Comparison of ENCODE assay signal across 8 cellular contexts in the genomic region with DNA sequence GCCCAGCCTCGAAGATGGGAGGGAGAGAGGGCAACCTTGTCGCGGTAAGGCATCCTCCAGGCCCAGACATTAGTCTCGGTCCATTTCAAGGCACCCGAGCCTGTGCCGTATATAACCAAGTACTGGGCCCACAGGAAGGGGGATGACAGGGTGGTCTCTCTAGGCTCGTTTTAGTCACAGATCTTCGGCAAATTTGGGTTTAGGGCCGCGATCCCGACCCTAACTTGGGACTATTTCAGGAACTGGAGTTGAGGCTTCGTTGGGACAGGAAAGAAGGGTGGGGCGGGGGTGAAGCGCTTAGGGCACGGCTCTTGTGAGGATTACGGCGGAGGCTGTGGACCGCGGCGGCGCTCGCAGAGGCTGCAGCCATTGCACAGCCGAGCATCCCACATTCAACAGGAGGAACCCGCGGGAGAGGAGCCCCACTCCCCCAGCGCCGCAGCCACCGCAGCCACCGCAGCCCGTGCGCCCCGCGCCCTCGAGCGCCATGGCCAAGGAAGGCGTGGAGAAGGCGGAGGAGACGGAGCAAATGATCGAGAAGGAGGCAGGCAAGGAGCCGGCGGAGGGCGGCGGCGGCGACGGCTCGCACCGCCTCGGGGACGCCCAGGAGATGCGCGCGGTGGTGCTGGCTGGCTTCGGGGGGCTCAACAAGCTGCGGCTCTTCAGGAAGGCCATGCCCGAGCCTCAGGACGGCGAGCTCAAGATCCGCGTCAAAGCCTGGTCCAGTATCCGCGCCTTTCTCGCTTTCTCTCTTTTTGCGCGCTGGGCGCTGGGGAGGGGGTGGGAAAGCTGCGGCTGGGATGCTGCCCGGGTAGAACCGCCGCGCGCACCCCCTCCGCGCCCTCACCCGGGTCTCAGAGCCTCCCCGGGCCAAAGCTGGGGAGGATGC. TPM values are rescaled to one million over a fixed set of nuclear protein-coding genes. Genes with fewer than 3 reads are reported as not detected.
DNase-seq lines count a peak whose midpoint lies in the region; ATAC-seq and TF ChIP-seq lines count a peak whose summit lies in the region.

A gene with protein sequence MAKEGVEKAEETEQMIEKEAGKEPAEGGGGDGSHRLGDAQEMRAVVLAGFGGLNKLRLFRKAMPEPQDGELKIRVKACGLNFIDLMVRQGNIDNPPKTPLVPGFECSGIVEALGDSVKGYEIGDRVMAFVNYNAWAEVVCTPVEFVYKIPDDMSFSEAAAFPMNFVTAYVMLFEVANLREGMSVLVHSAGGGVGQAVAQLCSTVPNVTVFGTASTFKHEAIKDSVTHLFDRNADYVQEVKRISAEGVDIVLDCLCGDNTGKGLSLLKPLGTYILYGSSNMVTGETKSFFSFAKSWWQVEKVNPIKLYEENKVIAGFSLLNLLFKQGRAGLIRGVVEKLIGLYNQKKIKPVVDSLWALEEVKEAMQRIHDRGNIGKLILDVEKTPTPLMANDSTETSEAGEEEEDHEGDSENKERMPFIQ (plus strand): TSS at position 369 of the 889 bp plus-strand sequence. CDS start 119 bp downstream, at position 488.

- peaks cover 8% of the 10 kb centered on the region for H3K4me1 Mint-ChIP-seq in CD14-positive monocyte
- H3K4me1 Mint-ChIP-seq in T-helper 2 cell treated with Interferon-gamma antibody and Interleukin-4, amounts not matched to agents 5 μg/mL and 100 μg/mL, for 36 hours (ENCODE audit: low read depth) = peaks cover 2% of the 10 kb centered on the region

- H3K4me1 ChIP-seq in esophagus (ENCODE audit: control insufficient read depth in 2 of 2, insufficient read depth in 2 of 2, low read length in 1 of 2) = peaks cover 0 to 3% of the 10 kb centered on the region in 2 donors
- peaks cover 11 to 17% (median 15%) of the 10 kb centered on the region in 4 donors for H3K4me1 ChIP-seq in upper lobe of left lung

- H3K27ac Mint-ChIP-seq in CD14-positive monocyte = peak within 1 kb of the TSS in 1 of 7 donors; percentile 73
- no peak within 1 kb of the TSS for H3K27ac Mint-ChIP-seq in T-helper 2 cell treated with Interferon-gamma antibody and Interleukin-4, amounts not matched to agents 5 μg/mL and 100 μg/mL, for 36 hours

- no peak for TF ChIP-seq EP300 in upper lobe of left lung (IDR thresholded peaks at IDR 0.05)

- ATAC-seq in GM21390 (IDR thresholded peaks at IDR 0.05; ENCODE audit: unreplicated experiment) = peak; percentile 54
- ATAC-seq in upper lobe of left lung (ENCODE audit: low FRiP score in 2 of 2) = peak in 1 of 2 donors; percentile 84

- peaks cover 0 to 10% of the 10 kb centered on the region in 2 donors for H3K27me3 ChIP-seq in esophagus (ENCODE audit: control insufficient read depth in 1 of 2, insufficient read depth in 2 of 2, low read length in 2 of 2)
- H3K27me3 ChIP-seq in upper lobe of left lung = peaks cover 0 to 24% (median 12%) of the 10 kb centered on the region in 4 donors

- H3K27me3 Mint-ChIP-seq in CD14-positive monocyte (ENCODE audit: low read depth in 3 of 3) = peaks cover 49 to 61% (median 54%) of the 10 kb centered on the region in 3 donors
- H3K27me3 Mint-ChIP-seq in T-helper 2 cell treated with Interferon-gamma antibody and Interleukin-4, amounts not matched to agents 5 μg/mL and 100 μg/mL, for 36 hours (ENCODE audit: low read depth) = peaks cover 55% of the 10 kb centered on the region

- H3K27ac ChIP-seq in esophagus (ENCODE audit: low read depth in 2 of 2, low read length in 1 of 2) = no peak within 1 kb of the TSS
- no peak within 1 kb of the TSS for H3K27ac ChIP-seq in upper lobe of left lung

- intact Hi-C loops in CD14-positive monocyte (cut with micrococcal nuclease) = no loop called here
- intact Hi-C loops in lower leg skin (cut with DNase I; ENCODE audit: low total_unique reads) = no loop called here

- TF ChIP-seq POLR2A in upper lobe of left lung (IDR thresholded peaks at IDR 0.05) (no peak), lower leg skin (IDR thresholded peaks at IDR 0.05) (no peak)

- H3K9me3 Mint-ChIP-seq in CD14-positive monocyte = peaks cover 0 to 12% (median 6%) of the 10 kb centered on the region in 7 donors
- no peaks in the 10 kb centered on the region for H3K9me3 Mint-ChIP-seq in T-helper 2 cell treated with Interferon-gamma antibody and Interleukin-4, amounts not matched to agents 5 μg/mL and 100 μg/mL, for 36 hours

- DNase-seq in CD14-positive monocyte (ENCODE audit: low spot score) (no peak), middle frontal gyrus (ENCODE audit: extremely low spot score, low spot score) (peak; percentile 52), upper lobe of left lung (peak in 1 of 2 donors; percentile 86), lower leg skin (ENCODE audit: low spot score in 2 of 2) (no peak), ureter (ENCODE audit: low spot score) (no peak)
- DNase-seq in T-helper 2 cell treated with Interferon-gamma antibody and Interleukin-4, amounts not matched to agents 5 μg/mL and 100 μg/mL, for 36 hours (ENCODE audit: low spot score) = no peak

- H3K4me3 ChIP-seq in esophagus (ENCODE audit: low read depth in 1 of 2, low read length in 2 of 2) (peak within 1 kb of the TSS; percentile 22 to 45), upper lobe of left lung (peak within 1 kb of the TSS; percentile 28 to 48 (median 40)), lower leg skin (ENCODE audit: low read depth, poor library complexity, severe bottlenecking) (no peak within 1 kb of the TSS)

- H3K9me3 ChIP-seq in esophagus (ENCODE audit: control insufficient read depth in 2 of 2, insufficient read depth in 1 of 2, low read depth in 1 of 2, low read length in 1 of 2) = no peaks in the 10 kb centered on the region
- no peaks in the 10 kb centered on the region for H3K9me3 ChIP-seq in upper lobe of left lung

- TF ChIP-seq CTCF in CD14-positive monocyte (IDR thresholded peaks at IDR 0.05) (no peak), upper lobe of left lung (IDR thresholded peaks at IDR 0.05) (no peak), lower leg skin (IDR thresholded peaks at IDR 0.05) (no peak)

- H3K36me3 ChIP-seq in esophagus (ENCODE audit: control insufficient read depth in 2 of 2, insufficient read depth in 2 of 2, low read length in 1 of 2) (no peaks in the 10 kb centered on the region), upper lobe of left lung (no peaks in the 10 kb centered on the region)

- H3K4me3 Mint-ChIP-seq in CD14-positive monocyte = peak within 1 kb of the TSS; percentile 38 to 84
- H3K4me3 Mint-ChIP-seq in T-helper 2 cell treated with Interferon-gamma antibody and Interleukin-4, amounts not matched to agents 5 μg/mL and 100 μg/mL, for 36 hours = peak within 1 kb of the TSS; percentile 67

- whole genome bisulfite sequencing in esophagus, 2 donors = 1 to 4% methylated on average over 74 to 76 of the region's 76 CpGs
- WGBS in upper lobe of left lung, 2 donors = 0 to 1% methylated on average over 1 to 64 of the region's 76 CpGs
- WGBS in lower leg skin, 2 donors = 0% methylated on average over 49 to 75 of the region's 76 CpGs

- peaks cover 0 to 3% of the 10 kb centered on the region in 2 donors for H3K36me3 Mint-ChIP-seq in CD14-positive monocyte
- no peaks in the 10 kb centered on the region for H3K36me3 Mint-ChIP-seq in T-helper 2 cell treated with Interferon-gamma antibody and Interleukin-4, amounts not matched to agents 5 μg/mL and 100 μg/mL, for 36 hours (ENCODE audit: low read depth)

RNA-seq across cellular contexts. Expression of the gene that starts here (rescaled TPM):
- polyA plus RNA-seq in CD14-positive monocyte = not detected
- under 1 TPM; 0.04 to 0.13 TPM for polyA plus RNA-seq in esophagus
- total RNA-seq in upper lobe of left lung = under 1 TPM in 4 of 6 donors, not detected in 2; under 0.01 to 0.59 (median 0.27) TPM
- under 1 TPM in 2 of 4 donors, not detected in 2; 0.10 to 0.36 TPM for total RNA-seq in lower leg skin
- total RNA-seq in ureter = 0.65 TPM
